ENCODE assay signal across 23 cellular contexts in genomic region chr22:26079009-26079408, GRCh38.
DNase-seq lines count a peak whose midpoint lies in the region; ATAC-seq, FAIRE-seq and TF ChIP-seq lines count a peak whose summit lies in the region.
"Had no signal": no experiment of that assay in that cellular context is flagged by ENCODE, and none has a peak within 500 bp of the region (broad histone marks: within the 10 kb centered on the region; RNA-seq: fewer than 3 reads in every experiment).

No MANE protein-coding gene starts in this region.

- RAD21 ChIA-PET in GM12878 (lab: Charles Lee; ENCODE audit: unreplicated experiment): no interaction called here

- ATAC-seq in GM12878 (no peak), HG03159 (IDR thresholded peaks at IDR 0.05; ENCODE audit: unreplicated experiment) (no peak), GM18498 (IDR thresholded peaks at IDR 0.05; ENCODE audit: unreplicated experiment) (no peak)
- ATAC-seq: Right ventricle myocardium inferior, T-cell had no signal

- no peak for TF ChIP-seq RAD21 in GM12878 (IDR thresholded peaks at IDR 0.05; ENCODE audit: insufficient read depth, low read depth, low read length)

- H3K4me1 Mint-ChIP-seq in nephron progenitor cell: no peaks in the 10 kb centered on the region
- H3K4me1 Mint-ChIP-seq: T-cell had no signal

- H3K27ac Mint-ChIP-seq in nephron progenitor cell: no peak overlapping the region
- H3K27ac Mint-ChIP-seq: T-cell had no signal

- in situ Hi-C loops in Caki2 (cut with HindIII; ENCODE audit: low pct_unique_long_range_greater_than_20kb, low sequenced_read_pairs): no loop called here
- in situ Hi-C loops in GM12878 (cut with MboI): no loop called here

- no peaks in the 10 kb centered on the region for H3K36me3 Mint-ChIP-seq in nephron progenitor cell (ENCODE audit: low read depth)
- H3K36me3 Mint-ChIP-seq: T-cell had no signal

- peak; percentile 27 for DNase-seq in Caki2 (ENCODE audit: low read depth)
- DNase-seq in M059J (ENCODE audit: low read depth): peak; percentile 3
- DNase-seq in GM12878 (ENCODE audit: low read depth, low spot score): no peak
- peak; percentile 20 for DNase-seq in nephron progenitor cell
- DNase-seq in NOMO-1 (lab: John Stamatoyannopoulos, UW; ENCODE audit: unreplicated experiment in 2 of 2): no peak
- DNase-seq in stomach: no peak
- DNase-seq: DMS 273 treated with DMSO at 0.1 percent for 48 hours, KG1, MM.1S, NCI-H1105, NCI-H1694 treated with DMSO at 0.1 percent for 48 hours, NCI-H446 treated with DMSO at 0.1 percent for 48 hours, NCI-H748 treated with DMSO at 0.1 percent for 48 hours, PC-9, T-cell had no signal

- H2AFZ ChIP-seq in GM12878 (ENCODE audit: control insufficient read depth, low read depth, low read length): no peak overlapping the region
- H2AFZ ChIP-seq: PC-9 had no signal

- H3K9me3 Mint-ChIP-seq in nephron progenitor cell: no peaks in the 10 kb centered on the region

- CTCF ChIA-PET in GM12878 (lab: Yijun Ruan, JAX): no interaction called here

- no peaks in the 10 kb centered on the region for H3K9me3 ChIP-seq in GM12878 (replicated peaks; ENCODE audit: control insufficient read depth, insufficient read depth, low read length)
- H3K9me3 ChIP-seq in stomach: peaks cover 0 to 9% (median 4%) of the 10 kb centered on the region in 4 donors
- H3K9me3 ChIP-seq: HAP-1 had no signal

- 21% methylated on average over 4 of the region's 4 CpGs for WGBS in GM12878 (ENCODE audit: insufficient coverage, insufficient replicate concordance, low lambda C conversion rate, missing lambda C conversion rate)
- 56 to 70% (median 62%) methylated on average over 4 of the region's 4 CpGs for WGBS in stomach, 5 donors

- TF ChIP-seq POLR2A in GM12878 (IDR thresholded peaks at IDR 0.05; ENCODE audit: low read depth, low read length): no peak
- TF ChIP-seq POLR2A in stomach (IDR thresholded peaks at IDR 0.05): no peak

- no peak overlapping the region for H3K27ac ChIP-seq in GM12878 (ENCODE audit: control insufficient read depth, insufficient read depth)
- H3K27ac ChIP-seq in stomach: no peak overlapping the region
- H3K27ac ChIP-seq: C4-2B, PC-9, SK-N-MC had no signal

- H3K4me2 ChIP-seq in GM12878 (ENCODE audit: control insufficient read depth, insufficient read depth): no peak overlapping the region
- H3K4me2 ChIP-seq: PC-9 had no signal

- SMC1A ChIA-PET in GM12878 (lab: Charles Lee; ENCODE audit: uncharacterized antibody, unreplicated experiment): no interaction called here

- no peak overlapping the region for H3K4me3 Mint-ChIP-seq in nephron progenitor cell
- H3K4me3 Mint-ChIP-seq: T-cell had no signal

- no peaks in the 10 kb centered on the region for H3K79me2 ChIP-seq in GM12878 (ENCODE audit: control insufficient read depth, insufficient read depth, low read length)

- no peak overlapping the region for H3K9ac ChIP-seq in GM12878 (ENCODE audit: control insufficient read depth, insufficient read depth, low read length)

- no peaks in the 10 kb centered on the region for H3K4me1 ChIP-seq in GM12878 (ENCODE audit: control insufficient read depth, insufficient read depth, low read length)
- no peaks in the 10 kb centered on the region for H3K4me1 ChIP-seq in stomach
- H3K4me1 ChIP-seq: HAP-1 had no signal

- POLR2A ChIA-PET in GM12878 (lab: Charles Lee): no interaction called here

- TF ChIP-seq EP300 in GM12878 (IDR thresholded peaks at IDR 0.05; ENCODE audit: borderline replicate concordance in 1 of 2, control insufficient read depth in 1 of 2, low read depth in 2 of 2, low read length in 2 of 2) (no peak), stomach (IDR thresholded peaks at IDR 0.05) (no peak)

- H3K27me3 ChIP-seq in GM12878 (replicated peaks in 1 of 2; ENCODE audit: control insufficient read depth in 2 of 2, insufficient read depth in 2 of 2, low read length in 1 of 2): no peaks in the 10 kb centered on the region
- peaks cover 0 to 34% (median 0%) of the 10 kb centered on the region in 3 donors for H3K27me3 ChIP-seq in stomach

- intact Hi-C loops in GM12878 (cut with micrococcal nuclease; ENCODE audit: unreplicated experiment) (no loop called here), stomach (cut with DNase I; ENCODE audit: low total_unique reads) (no loop called here)

- no TSS peak for BruUV-seq in GM12878 (replicated peaks; lab: Mats Ljungman, UMichigan)

- TF ChIP-seq CTCF in GM12878 (IDR thresholded peaks at IDR 0.05 in 2 of 3, conservative IDR thresholded peaks at IDR 0.05 in 1 of 3; ENCODE audit: control insufficient read depth in 2 of 3, extremely low read depth in 1 of 3, insufficient read depth in 1 of 3, low read depth in 3 of 3, low read length in 3 of 3): no peak
- no peak for TF ChIP-seq CTCF in nephron progenitor cell (IDR thresholded peaks at IDR 0.05)
- no peak for TF ChIP-seq CTCF in stomach (IDR thresholded peaks at IDR 0.05)

- H3K36me3 ChIP-seq in GM12878 (ENCODE audit: control insufficient read depth in 2 of 2, insufficient read depth in 2 of 2, low read length in 1 of 2): no peaks in the 10 kb centered on the region
- H3K36me3 ChIP-seq in stomach: no peaks in the 10 kb centered on the region
- H3K36me3 ChIP-seq: HAP-1 had no signal

- H3K27me3 Mint-ChIP-seq in nephron progenitor cell (ENCODE audit: low read depth, poor library complexity): no peaks in the 10 kb centered on the region

- no peak for FAIRE-seq in GM12878 (lab: Jason Lieb, UNC)
- FAIRE-seq: A204.1, GM19239 had no signal

- no peaks in the 10 kb centered on the region for H4K20me1 ChIP-seq in GM12878 (ENCODE audit: control insufficient read depth, insufficient read depth)

- H3K4me3 ChIP-seq in GM12878 (no peak overlapping the region), stomach (no peak overlapping the region)
- H3K4me3 ChIP-seq: HAP-1, PC-9, SK-N-MC had no signal

TF ChIP-seq in GM12878, 131 proteins besides CTCF, POLR2A, EP300 and RAD21:
- TF ChIP-seq MYB (IDR thresholded peaks at IDR 0.05; ENCODE audit: borderline replicate concordance, low read depth, low read length): no peak
- TF ChIP-seq REST (IDR thresholded peaks at IDR 0.05; ENCODE audit: low read depth, low read length): peak; percentile 79; the same call in 1 of the 2 replicates

Comparison
In these comparisons a context has a peak if more than half of its experiments do, and no peak if none do; other contexts are left out.
1. DNase-seq: peak in Caki2 (single experiment), M059J (single experiment) and nephron progenitor cell (single experiment); none in GM12878 (single experiment), NOMO-1 (0 of 2) and stomach (single experiment).